Comparison of ENCODE assay signal across 1 cellular context in genomic region chr2:69830045-69830905, GRCh38.
TF ChIP-seq lines count a peak whose summit lies in the region.

No MANE protein-coding gene starts in this region.

TF ChIP-seq in K562, 482 proteins besides CTCF, POLR2A, EP300 and RAD21 (continued from another document and continues in another):
- no peak for TF ChIP-seq SFPQ (IDR thresholded peaks at IDR 0.05; ENCODE audit: low read depth, low read length)
- no peak for TF ChIP-seq CREM (IDR thresholded peaks at IDR 0.05; ENCODE audit: low read depth)
- no peak for TF ChIP-seq CREBBP (IDR thresholded peaks at IDR 0.05; ENCODE audit: low read depth, low read length)
- TF ChIP-seq EP400 (IDR thresholded peaks at IDR 0.05) = no peak
- no peak for TF ChIP-seq PTTG1 (tag; IDR thresholded peaks at IDR 0.05; ENCODE audit: low read depth)
- TF ChIP-seq ZEB2 (IDR thresholded peaks at IDR 0.05) = peak; percentile 33; the same call in 1 of the 2 replicates
- TF ChIP-seq LARP7 (IDR thresholded peaks at IDR 0.05) = no peak
- TF ChIP-seq SNRNP70 (optimal IDR thresholded peaks at IDR 0.05; ENCODE audit: low read depth, low read length) = no peak
- no peak for TF ChIP-seq MITF (IDR thresholded peaks at IDR 0.05)
- TF ChIP-seq GMEB1 (CRISPR knock-in tag; IDR thresholded peaks at IDR 0.05) = no peak
- TF ChIP-seq GABPB2 (CRISPR knock-in tag; conservative IDR thresholded peaks at IDR 0.05) = no peak
- TF ChIP-seq ZBTB43 (CRISPR knock-in tag; IDR thresholded peaks at IDR 0.05) = no peak
- no peak for TF ChIP-seq ZKSCAN3 (CRISPR knock-in tag; IDR thresholded peaks at IDR 0.05)
- no peak for TF ChIP-seq ARID4B (CRISPR knock-in tag; IDR thresholded peaks at IDR 0.05)
- TF ChIP-seq ATF7 (IDR thresholded peaks at IDR 0.05) = no peak
- no peak for TF ChIP-seq CBFA2T2 (conservative IDR thresholded peaks at IDR 0.05)
- no peak for TF ChIP-seq SMC3 (conservative IDR thresholded peaks at IDR 0.05; ENCODE audit: insufficient read depth, low read depth, low read length)
- TF ChIP-seq XRCC3 (IDR thresholded peaks at IDR 0.05) = no peak
- no peak for TF ChIP-seq RB1 (IDR thresholded peaks at IDR 0.05; ENCODE audit: low read depth)
- TF ChIP-seq PTRF (tag; IDR thresholded peaks at IDR 0.05) = no peak
- TF ChIP-seq NR3C1 (CRISPR knock-in tag; IDR thresholded peaks at IDR 0.05) = 0 out of 2 replicates have a peak, but pooled peaks have one; percentile 3
- TF ChIP-seq HES1 (IDR thresholded peaks at IDR 0.05; ENCODE audit: low read depth) = no peak
- no peak for TF ChIP-seq SNAPC5 (CRISPR knock-in tag; IDR thresholded peaks at IDR 0.05)
- TF ChIP-seq CBX8 (IDR thresholded peaks at IDR 0.05; ENCODE audit: borderline replicate concordance, extremely low read depth, low read depth, low read length, poor library complexity, severe bottlenecking) = no peak
- TF ChIP-seq RFX7 (CRISPR knock-in tag; IDR thresholded peaks at IDR 0.05) = no peak
- TF ChIP-seq TOE1 (IDR thresholded peaks at IDR 0.05; ENCODE audit: borderline replicate concordance) = no peak
- TF ChIP-seq TOE1 (CRISPR knock-in tag; IDR thresholded peaks at IDR 0.05; ENCODE audit: borderline replicate concordance, low read depth) = no peak
- no peak for TF ChIP-seq PHF20 (IDR thresholded peaks at IDR 0.05; ENCODE audit: partially characterized antibody)
- no peak for TF ChIP-seq E2F8 (IDR thresholded peaks at IDR 0.05; ENCODE audit: low read depth, partially characterized antibody)
- no peak for TF ChIP-seq KLF6 (CRISPR knock-in tag; IDR thresholded peaks at IDR 0.05; ENCODE audit: borderline replicate concordance)
- TF ChIP-seq ZNF398 (CRISPR knock-in tag; IDR thresholded peaks at IDR 0.05) = no peak
- no peak for TF ChIP-seq HMGN3 (IDR thresholded peaks at IDR 0.05; ENCODE audit: borderline replicate concordance, extremely low read depth, insufficient read length, low read depth, low read length)
- TF ChIP-seq DEAF1 (CRISPR knock-in tag; IDR thresholded peaks at IDR 0.05) = no peak
- no peak for TF ChIP-seq ZBTB26 (CRISPR knock-in tag; IDR thresholded peaks at IDR 0.05)
- TF ChIP-seq HNRNPUL1 (IDR thresholded peaks at IDR 0.05; ENCODE audit: low read length) = no peak
- TF ChIP-seq ZC3H8 (IDR thresholded peaks at IDR 0.05) = no peak
- TF ChIP-seq ERF (CRISPR knock-in tag; IDR thresholded peaks at IDR 0.05) = no peak
- no peak for TF ChIP-seq CLOCK (CRISPR knock-in tag; IDR thresholded peaks at IDR 0.05; ENCODE audit: borderline replicate concordance)
